In genomic region chr9:107707915-107708441, GRCh38 we compare ENCODE assay signal across 1 cellular context.
TF ChIP-seq lines count a peak whose summit lies in the region.

No MANE protein-coding gene starts in this region.

TF ChIP-seq in K562, 482 proteins besides CTCF, POLR2A, EP300 and RAD21 (continued from another document and continues in another):
- no peak for TF ChIP-seq VEZF1 (CRISPR knock-in tag; IDR thresholded peaks at IDR 0.05)
- peak; percentile 62; the same call in 1 of the 2 replicates for TF ChIP-seq EHMT2 (IDR thresholded peaks at IDR 0.05)
- no peak for TF ChIP-seq ZBTB17 (CRISPR knock-in tag; IDR thresholded peaks at IDR 0.05)
- TF ChIP-seq FUS (optimal IDR thresholded peaks at IDR 0.05; ENCODE audit: low read depth, low read length) = no peak
- TF ChIP-seq JUN (IDR thresholded peaks at IDR 0.05; ENCODE audit: borderline replicate concordance, low read depth, low read length) = peak; percentile 89
- no peak for TF ChIP-seq JUN (CRISPR knock-in tag; IDR thresholded peaks at IDR 0.05; ENCODE audit: borderline replicate concordance)
- TF ChIP-seq BRF1 (IDR thresholded peaks at IDR 0.05; ENCODE audit: borderline replicate concordance, extremely low read depth, insufficient read length) = no peak
- no peak for TF ChIP-seq XRCC3 (IDR thresholded peaks at IDR 0.05)
- TF ChIP-seq ARNT (IDR thresholded peaks at IDR 0.05) = no peak
- no peak for TF ChIP-seq ZFPM2 (CRISPR knock-in tag; IDR thresholded peaks at IDR 0.05)
- no peak for TF ChIP-seq ELK1 (CRISPR knock-in tag; IDR thresholded peaks at IDR 0.05)
- TF ChIP-seq CSDE1 (IDR thresholded peaks at IDR 0.05) = no peak
- no peak for TF ChIP-seq ZNF175 (CRISPR knock-in tag; IDR thresholded peaks at IDR 0.05; ENCODE audit: low read depth)
- no peak for TF ChIP-seq ZNF274 (IDR thresholded peaks at IDR 0.05; ENCODE audit: borderline replicate concordance, low read depth, low read length)
- peak; percentile 79 for TF ChIP-seq MAFG (tag; conservative IDR thresholded peaks at IDR 0.05)
- TF ChIP-seq CHCHD3 (CRISPR knock-in tag; IDR thresholded peaks at IDR 0.05) = no peak
- TF ChIP-seq TBP (optimal IDR thresholded peaks at IDR 0.05; ENCODE audit: low read depth, low read length) = no peak
- TF ChIP-seq ZNF232 (CRISPR knock-in tag; IDR thresholded peaks at IDR 0.05) = no peak
- no peak for TF ChIP-seq ZNF224 (CRISPR knock-in tag; IDR thresholded peaks at IDR 0.05)
- no peak for TF ChIP-seq SNIP1 (IDR thresholded peaks at IDR 0.05; ENCODE audit: low read depth)
- no peak for TF ChIP-seq ZBTB43 (CRISPR knock-in tag; IDR thresholded peaks at IDR 0.05)
- TF ChIP-seq KDM2B (CRISPR knock-in tag; IDR thresholded peaks at IDR 0.05) = no peak
- no peak for TF ChIP-seq ZNF655 (CRISPR knock-in tag; IDR thresholded peaks at IDR 0.05)
- no peak for TF ChIP-seq TAF1 (IDR thresholded peaks at IDR 0.05; ENCODE audit: control insufficient read depth, extremely low read depth, insufficient read depth, low read length, severe bottlenecking)
- no peak for TF ChIP-seq POLR3A (IDR thresholded peaks at IDR 0.05; ENCODE audit: borderline replicate concordance, extremely low read depth, insufficient read depth, insufficient read length)
- no peak for TF ChIP-seq SMARCA5 (IDR thresholded peaks at IDR 0.05)
- TF ChIP-seq SFPQ (IDR thresholded peaks at IDR 0.05; ENCODE audit: low read depth, low read length) = no peak
- no peak for TF ChIP-seq CEBPG (CRISPR knock-in tag; IDR thresholded peaks at IDR 0.05)
- TF ChIP-seq CEBPG (tag; conservative IDR thresholded peaks at IDR 0.05 in 1 of 2, IDR thresholded peaks at IDR 0.05 in 1 of 2) = peak; percentile 51 to 62; a peak in 1 of 4 replicates
- no peak for TF ChIP-seq SNAPC5 (CRISPR knock-in tag; IDR thresholded peaks at IDR 0.05)
- TF ChIP-seq ZNF146 (CRISPR knock-in tag; IDR thresholded peaks at IDR 0.05; ENCODE audit: unreplicated experiment) = no peak
- TF ChIP-seq TOE1 (IDR thresholded peaks at IDR 0.05; ENCODE audit: borderline replicate concordance) = no peak
- TF ChIP-seq TOE1 (CRISPR knock-in tag; IDR thresholded peaks at IDR 0.05; ENCODE audit: borderline replicate concordance, low read depth) = no peak
- no peak for TF ChIP-seq NONO (IDR thresholded peaks at IDR 0.05; ENCODE audit: low read depth in 2 of 2, low read length in 1 of 2)
- TF ChIP-seq HNRNPUL1 (IDR thresholded peaks at IDR 0.05; ENCODE audit: low read length) = no peak
- TF ChIP-seq TRIM24 (IDR thresholded peaks at IDR 0.05) = peak in 1 of 2 experiments; percentile 70; a peak in 2 of 4 replicates
- peak; percentile 41 for TF ChIP-seq HDAC3 (IDR thresholded peaks at IDR 0.05; ENCODE audit: borderline replicate concordance, partially characterized antibody)
- no peak for TF ChIP-seq STAG1 (CRISPR knock-in tag; IDR thresholded peaks at IDR 0.05; ENCODE audit: borderline replicate concordance)
- no peak for TF ChIP-seq GTF2F1 (IDR thresholded peaks at IDR 0.05; ENCODE audit: low read depth, low read length)
- no peak for TF ChIP-seq ZBTB40 (IDR thresholded peaks at IDR 0.05)
- TF ChIP-seq ZBTB40 (CRISPR knock-in tag; IDR thresholded peaks at IDR 0.05) = no peak
- TF ChIP-seq PRPF4 (IDR thresholded peaks at IDR 0.05; ENCODE audit: insufficient read depth, low read depth, low read length, poor library complexity, severe bottlenecking) = no peak
- TF ChIP-seq ZNF695 (CRISPR knock-in tag; IDR thresholded peaks at IDR 0.05) = no peak
- no peak for TF ChIP-seq PURB (CRISPR knock-in tag; IDR thresholded peaks at IDR 0.05; ENCODE audit: low read depth)
- no peak for TF ChIP-seq ETS2 (tag; IDR thresholded peaks at IDR 0.05; ENCODE audit: borderline replicate concordance, poor library complexity, severe bottlenecking)
- no peak for TF ChIP-seq ZC3H11A (IDR thresholded peaks at IDR 0.05; ENCODE audit: low read depth, low read length)
- no peak for TF ChIP-seq ELF2 (CRISPR knock-in tag; IDR thresholded peaks at IDR 0.05)
- TF ChIP-seq ZNF644 (tag; IDR thresholded peaks at IDR 0.05; ENCODE audit: low read depth) = no peak
- TF ChIP-seq ZNF512 (tag; IDR thresholded peaks at IDR 0.05) = no peak
- no peak for TF ChIP-seq ILK (tag; IDR thresholded peaks at IDR 0.05; ENCODE audit: borderline replicate concordance, low read depth)
